Comparison of ENCODE assay signal across 7 cellular contexts in the genomic region with DNA sequence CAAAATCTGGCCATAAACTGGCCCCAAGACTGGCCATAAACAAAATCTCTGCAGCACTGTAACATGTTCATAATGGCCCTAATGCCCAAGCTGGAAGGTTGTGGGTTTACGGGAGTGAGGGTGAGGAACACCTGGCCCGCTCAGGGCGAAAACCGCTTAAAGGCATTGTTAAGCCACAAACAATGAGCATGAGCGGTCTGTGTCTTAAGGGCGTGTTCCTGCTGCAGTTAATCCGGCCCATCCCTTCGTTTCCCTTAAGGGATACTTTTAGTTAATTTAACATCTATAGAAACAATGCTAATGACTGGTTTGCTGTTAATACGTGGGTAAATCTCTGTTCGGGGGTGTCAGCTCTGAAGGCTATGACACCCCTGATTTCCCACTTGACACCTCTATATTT. TPM values are rescaled to one million over a fixed set of nuclear protein-coding genes. Genes with fewer than 3 reads are reported as not detected.
DNase-seq lines count a peak whose midpoint lies in the region; ATAC-seq and TF ChIP-seq lines count a peak whose summit lies in the region.
"Not testable (repeated sequence)": the region's sequence is repeated elsewhere in the genome, so short reads cannot be mapped to it uniquely, and the experiment has no call there.

No MANE protein-coding gene starts in this region.

- H3K9ac ChIP-seq in muscle layer of colon (ENCODE audit: low read length); subcutaneous abdominal adipose tissue (ENCODE audit: low read length in 5 of 5): not testable (repeated sequence)

- H3K4me3 Mint-ChIP-seq in WTC11: not testable (repeated sequence)
- H3K4me3 Mint-ChIP-seq in type B pancreatic cell: peak overlapping the region; percentile 72

- H3K4me1 Mint-ChIP-seq in WTC11: peaks cover 24% of the 10 kb centered on the region
- not testable (repeated sequence) for H3K4me1 Mint-ChIP-seq in type B pancreatic cell (ENCODE audit: unreplicated experiment)

- not testable (repeated sequence) for H3K4me1 ChIP-seq in right cardiac atrium (ENCODE audit: control insufficient read depth, insufficient read depth, low read length); psoas muscle
- H3K4me1 ChIP-seq in muscle layer of colon (ENCODE audit: insufficient read depth, low read length) (peaks cover 11% of the 10 kb centered on the region), subcutaneous abdominal adipose tissue (ENCODE audit: control insufficient read depth in 5 of 5, insufficient read depth in 5 of 5, low read length in 5 of 5) (peaks cover 2 to 32% (median 23%) of the 10 kb centered on the region in 5 donors)

- not testable (repeated sequence) for H3K27me3 ChIP-seq in right cardiac atrium (ENCODE audit: control insufficient read depth, insufficient read depth); muscle layer of colon (ENCODE audit: control insufficient read depth in 1 of 2, insufficient read depth in 2 of 2, low read length in 2 of 2); subcutaneous abdominal adipose tissue (ENCODE audit: control insufficient read depth in 5 of 5, insufficient read depth in 4 of 5, low read length in 5 of 5)
- peaks cover 0 to 17% (median 0%) of the 10 kb centered on the region in 3 donors for H3K27me3 ChIP-seq in psoas muscle (ENCODE audit: insufficient read depth in 3 of 3, low read length in 2 of 3)

- H3K9me3 ChIP-seq in right cardiac atrium (ENCODE audit: control insufficient read depth, low read length); muscle layer of colon (ENCODE audit: low read length); psoas muscle; subcutaneous abdominal adipose tissue (ENCODE audit: control insufficient read depth in 5 of 5, low read length in 5 of 5): not testable (repeated sequence)

- CTCF ChIA-PET in WTC11 (lab: Charles Lee): not testable (repeated sequence)

- H3K27ac ChIP-seq in right cardiac atrium (ENCODE audit: low read length): peak overlapping the region; percentile 67
- peak overlapping the region; percentile 95 for H3K27ac ChIP-seq in muscle layer of colon (ENCODE audit: low read depth, low read length)
- peak overlapping the region; percentile 76 for H3K27ac ChIP-seq in psoas muscle
- H3K27ac ChIP-seq in subcutaneous abdominal adipose tissue (ENCODE audit: low read depth, low read length): peak overlapping the region; percentile 93

- not testable (repeated sequence) for ATAC-seq in WTC11, right cardiac atrium, psoas muscle

- not testable (repeated sequence) for H3K27ac Mint-ChIP-seq in WTC11, type B pancreatic cell

- 83% methylated on average over 10 of the region's 10 CpGs for WGBS in right cardiac atrium
- WGBS in psoas muscle, 3 donors: 78 to 86% (median 83%) methylated on average over 10 of the region's 10 CpGs

- not testable (repeated sequence) for TF ChIP-seq CTCF in WTC11 (IDR thresholded peaks at IDR 0.05); psoas muscle (IDR thresholded peaks at IDR 0.05); type B pancreatic cell (conservative IDR thresholded peaks at IDR 0.05)

- peaks cover 50% of the 10 kb centered on the region for H3K36me3 Mint-ChIP-seq in WTC11
- H3K36me3 Mint-ChIP-seq in type B pancreatic cell: not testable (repeated sequence)

- not testable (repeated sequence) for DNase-seq in WTC11 (ENCODE audit: low spot score); right cardiac atrium; psoas muscle; type B pancreatic cell (ENCODE audit: extremely low spot score, unreplicated experiment)
- peak; percentile 37 for DNase-seq in dermis blood vessel endothelial cell

- intact Hi-C loops in right cardiac atrium (cut with DNase I); psoas muscle (cut with DNase I): not testable (repeated sequence)

- H3K36me3 ChIP-seq in muscle layer of colon (ENCODE audit: insufficient read depth, low read length); psoas muscle (ENCODE audit: insufficient read depth in 1 of 2, low read depth in 1 of 2); subcutaneous abdominal adipose tissue (ENCODE audit: control insufficient read depth in 5 of 5, insufficient read depth in 5 of 5, low read length in 5 of 5): not testable (repeated sequence)

- peaks cover 15% of the 10 kb centered on the region for H3K27me3 Mint-ChIP-seq in WTC11 (ENCODE audit: low read depth)
- H3K27me3 Mint-ChIP-seq in type B pancreatic cell: not testable (repeated sequence)

- POLR2A ChIA-PET in WTC11 (lab: Charles Lee): not testable (repeated sequence)

- peaks cover 49% of the 10 kb centered on the region for H3K9me3 Mint-ChIP-seq in WTC11
- not testable (repeated sequence) for H3K9me3 Mint-ChIP-seq in type B pancreatic cell

- not testable (repeated sequence) for H3K4me3 ChIP-seq in right cardiac atrium (ENCODE audit: low read length); muscle layer of colon (ENCODE audit: low read depth in 1 of 2, low read length in 2 of 2); psoas muscle; subcutaneous abdominal adipose tissue (ENCODE audit: low read depth in 1 of 5, low read length in 5 of 5)

TF ChIP-seq in WTC11, 78 proteins besides CTCF, POLR2A, EP300 and RAD21:
- TF ChIP-seq ZNF121 (CRISPR knock-in tag; IDR thresholded peaks at IDR 0.05): peak; percentile 45; the same call in 1 of the 2 replicates

RNA-seq across cellular contexts. Expression of a gene that starts 1.5 kb away (rescaled TPM):
- total RNA-seq in WTC11 (2021) (3.5 to 5.7 TPM (median 3.8 TPM) in 3 replicates), dermis blood vessel endothelial cell (655 and 677 TPM in 2 replicates), right cardiac atrium (10 to 100 TPM; 25.4 to 35.6 (median 29.2) TPM), psoas muscle (10 to 100 TPM in 1 of 4 donors, 1 to 10 TPM in 3; 3.6 to 13.5 (median 4.1) TPM), type B pancreatic cell (ENCODE audit: low replicate concordance) (3.4 and 6.0 TPM in 2 replicates)
- polyA plus RNA-seq in right cardiac atrium (16.7 TPM), psoas muscle (1 to 10 TPM; 2.0 to 3.5 (median 3.4) TPM)

Comparison
In these comparisons a context has a peak if more than half of its experiments do, and no peak if none do; other contexts are left out.
1. RNA of a gene that starts 1.5 kb away (total RNA-seq): 655 to 677 TPM in dermis blood vessel endothelial cell; 25.4 to 35.6 TPM in right cardiac atrium, 3.6 to 13.5 TPM in psoas muscle, 3.5 to 5.7 TPM in WTC11 and 3.4 to 6.0 TPM in type B pancreatic cell; every median in the first group is over 10 times any median in the second.
2. Peak in every context shown above with its lines, with median percentiles within 50 percentile points of each other: H3K27ac ChIP-seq.